10 cellular contexts compared by ENCODE assay signal in genomic region chr17:12022310-12022709, GRCh38. TPM values are rescaled to one million over a fixed set of nuclear protein-coding genes. Genes with fewer than 3 reads are reported as not detected.
A peak's percentile ranks its signal among the peaks of the same experiment; 100 is the strongest.
DNase-seq lines count a peak whose midpoint lies in the region; ATAC-seq and TF ChIP-seq lines count a peak whose summit lies in the region.
"Had no signal": no experiment of that assay in that cellular context is flagged by ENCODE, and none has a peak within 500 bp of the region (broad histone marks: within the 10 kb centered on the region; RNA-seq: fewer than 3 reads in every experiment).

No MANE protein-coding gene starts in this region.

- H3K27me3 Mint-ChIP-seq in activated CD4-positive, alpha-beta T cell treated with anti-CD3 and anti-CD28 coated beads for 36 hours: peaks cover 2% of the 10 kb centered on the region

- CTCF ChIA-PET in activated CD4-positive, alpha-beta T cell treated with anti-CD3 and anti-CD28 coated beads for 36 hours (lab: Charles Lee): interaction anchor here (0.8 to 1.2 kb wide), 4 partner anchors 9 to 12 kb away, joined by 3 to 5 read pairs (median 4); no protein-coding TSS in a partner anchor

- peak overlapping the region; percentile 73 for H3K4me3 Mint-ChIP-seq in activated CD4-positive, alpha-beta T cell treated with anti-CD3 and anti-CD28 coated beads for 36 hours

- H3K9me3 Mint-ChIP-seq in activated CD4-positive, alpha-beta T cell treated with anti-CD3 and anti-CD28 coated beads for 36 hours (ENCODE audit: low read depth): no peaks in the 10 kb centered on the region

- H3K4me1 ChIP-seq in RWPE2 (ENCODE audit: insufficient read depth, poor library complexity, severe bottlenecking) (peaks cover 36% of the 10 kb centered on the region), psoas muscle (peaks cover 41% of the 10 kb centered on the region)

- H3K27ac ChIP-seq in RWPE2 (ENCODE audit: poor library complexity, severe bottlenecking): peak overlapping the region; percentile 83
- H3K27ac ChIP-seq in epithelial cell of prostate: peak overlapping the region; percentile 70
- H3K27ac ChIP-seq in psoas muscle: no peak overlapping the region

- WGBS in psoas muscle, 3 donors: 76 to 90% (median 78%) methylated on average over 2 of the region's 2 CpGs

- H3K27ac Mint-ChIP-seq in activated CD4-positive, alpha-beta T cell treated with anti-CD3 and anti-CD28 coated beads for 36 hours: no peak overlapping the region

- no peak for DNase-seq in activated CD4-positive, alpha-beta T cell treated with anti-CD3 and anti-CD28 coated beads for 36 hours
- DNase-seq in activated CD4-positive, alpha-beta T cell treated with anti-CD3 and anti-CD28 coated beads, Interleukin-2, amount 50 U/mL, for 48 hours: no peak
- DNase-seq in RWPE2 (ENCODE audit: low spot score) (no peak), epithelial cell of prostate (ENCODE audit: low read depth, low spot score) (no peak), psoas muscle (no peak), nucleus accumbens (lab: John Stamatoyannopoulos, UW) (no peak)
- DNase-seq: activated CD4-positive, CD25-positive, alpha-beta regulatory T cell treated with anti-CD3 and anti-CD28 coated beads, Interleukin-2, amount 50 U/mL, for 72 hours; NCI-H526 treated with DMSO at 0.1 percent for 48 hours had no signal

- no peaks in the 10 kb centered on the region for H3K9me3 ChIP-seq in RWPE2 (ENCODE audit: severe bottlenecking)
- no peaks in the 10 kb centered on the region for H3K9me3 ChIP-seq in psoas muscle

- intact Hi-C loops in activated CD4-positive, alpha-beta T cell treated with anti-CD3 and anti-CD28 coated beads for 36 hours (cut with DNase I, micrococcal nuclease): loop anchor here in 1 of 2 experiments (5.0 to 10.0 kb wide), 2 partner anchors 992 to 1325 kb away; partner anchors contain the start of genes ADPRM, ELAC2 and SCO1
- intact Hi-C loops in psoas muscle (cut with DNase I): no loop called here

- no peak overlapping the region for H3K4me3 ChIP-seq in RWPE2 (ENCODE audit: severe bottlenecking)
- H3K4me3 ChIP-seq in psoas muscle: peak overlapping the region; percentile 92

- TF ChIP-seq CTCF in RWPE2 (IDR thresholded peaks at IDR 0.05; ENCODE audit: poor library complexity, severe bottlenecking) (no peak), psoas muscle (IDR thresholded peaks at IDR 0.05) (no peak)

- POLR2A ChIA-PET in activated CD4-positive, alpha-beta T cell treated with anti-CD3 and anti-CD28 coated beads for 36 hours (lab: Charles Lee): interaction anchor here (0.7 to 1.8 kb wide), 2 partner anchors 25 to 996 kb away, joined by 3 to 5 read pairs; partner anchors contain the start of genes ELAC2 and ZNF18

- peaks cover 6% of the 10 kb centered on the region for H3K36me3 Mint-ChIP-seq in activated CD4-positive, alpha-beta T cell treated with anti-CD3 and anti-CD28 coated beads for 36 hours (ENCODE audit: low read depth)

- H3K27me3 ChIP-seq in RWPE2 (ENCODE audit: insufficient read depth, poor library complexity, severe bottlenecking): no peaks in the 10 kb centered on the region
- H3K27me3 ChIP-seq in psoas muscle (ENCODE audit: insufficient read depth in 3 of 3, low read length in 2 of 3): no peaks in the 10 kb centered on the region

- no peak for ATAC-seq in activated CD4-positive, alpha-beta T cell treated with anti-CD3 and anti-CD28 coated beads for 36 hours
- no peak for ATAC-seq in RWPE2 (ENCODE audit: low read depth)
- ATAC-seq in psoas muscle: no peak
- ATAC-seq in HG02973 (IDR thresholded peaks at IDR 0.05; ENCODE audit: unreplicated experiment): no peak
- no peak for ATAC-seq in HG03354 (IDR thresholded peaks at IDR 0.05; ENCODE audit: poor library complexity, severe bottlenecking, unreplicated experiment)

- H3K36me3 ChIP-seq in RWPE2 (ENCODE audit: low read depth): peaks cover 10% of the 10 kb centered on the region; the same call in 1 of the 2 replicates
- no peaks in the 10 kb centered on the region for H3K36me3 ChIP-seq in psoas muscle (ENCODE audit: insufficient read depth in 1 of 2, low read depth in 1 of 2)

- H3K4me1 Mint-ChIP-seq in activated CD4-positive, alpha-beta T cell treated with anti-CD3 and anti-CD28 coated beads for 36 hours: peaks cover 65% of the 10 kb centered on the region

RNA-seq across cellular contexts. Expression of gene MAP2K4, which starts 1.6 kb away (rescaled TPM):
- 10 to 100 TPM; 30.1 to 36.2 TPM for total RNA-seq in activated CD4-positive, alpha-beta T cell treated with anti-CD3 and anti-CD28 coated beads for 36 hours
- total RNA-seq in psoas muscle: 10 to 100 TPM; 26.2 to 34.2 (median 31.6) TPM
- 10 to 100 TPM; 12.9 to 40.0 (median 18.2) TPM for polyA plus RNA-seq in psoas muscle

RNA-seq across cellular contexts. Expression of gene ZNF18, which starts 25.0 kb away (rescaled TPM):
- 1 to 10 TPM; 7.3 to 7.4 TPM for total RNA-seq in activated CD4-positive, alpha-beta T cell treated with anti-CD3 and anti-CD28 coated beads for 36 hours
- 1 to 10 TPM; 3.4 to 6.3 (median 4.8) TPM for total RNA-seq in psoas muscle
- polyA plus RNA-seq in psoas muscle: 10 to 100 TPM in 1 of 3 donors, 1 to 10 TPM in 2; 4.1 to 10.0 (median 5.0) TPM
